Comparison of ENCODE assay signal across 1 cellular context in genomic region chr3:168095611-168096209, GRCh38.
TF ChIP-seq lines count a peak whose summit lies in the region.

Gene GOLIM4, minus strand, starts transcription at chr3:168095924. Its CDS starts 639 bp downstream, at chr3:168095285.

TF ChIP-seq in HepG2, 621 proteins besides CTCF, POLR2A, EP300 and RAD21 (continued from another document and continues in another):
- TF ChIP-seq MLXIP (CRISPR knock-in tag; IDR thresholded peaks at IDR 0.05; ENCODE audit: borderline replicate concordance) (peak; percentile 28; the same call in 1 of the 2 replicates), ZSCAN5A (CRISPR knock-in tag; IDR thresholded peaks at IDR 0.05; ENCODE audit: borderline replicate concordance) (peak; percentile 84; the same call in 1 of the 2 replicates), STAT5B (CRISPR knock-in tag; IDR thresholded peaks at IDR 0.05) (no peak), THAP11 (CRISPR knock-in tag; IDR thresholded peaks at IDR 0.05) (peak; percentile 71; the same call in 1 of the 2 replicates), GZF1 (CRISPR knock-in tag; IDR thresholded peaks at IDR 0.05) (peak; percentile 81; the same call in 1 of the 2 replicates), IRX3 (CRISPR knock-in tag; IDR thresholded peaks at IDR 0.05; ENCODE audit: borderline replicate concordance, low read depth) (peak; percentile 79; the same call in 1 of the 2 replicates), ZNF362 (CRISPR knock-in tag; IDR thresholded peaks at IDR 0.05; ENCODE audit: borderline replicate concordance) (no peak; the same call in 1 of the 2 replicates), PHB2 (IDR thresholded peaks at IDR 0.05; ENCODE audit: partially characterized antibody) (no peak), ZBTB20 (CRISPR knock-in tag; IDR thresholded peaks at IDR 0.05; ENCODE audit: borderline replicate concordance, low read depth) (peak; percentile 92), ZNF180 (CRISPR knock-in tag; IDR thresholded peaks at IDR 0.05; ENCODE audit: borderline replicate concordance, low read depth) (no peak), TFE3 (CRISPR knock-in tag; IDR thresholded peaks at IDR 0.05) (0 out of 2 replicates have a peak, but pooled peaks have one; percentile 52), MAX (IDR thresholded peaks at IDR 0.05) (peak; percentile 100), NFE2 (CRISPR knock-in tag; IDR thresholded peaks at IDR 0.05) (no peak), PHF5A (CRISPR knock-in tag; IDR thresholded peaks at IDR 0.05; ENCODE audit: low read depth, unreplicated experiment) (no peak), TFAP4 (IDR thresholded peaks at IDR 0.05; ENCODE audit: borderline replicate concordance, low read depth) (peak; percentile 35; the same call in 1 of the 2 replicates), ZNF691 (CRISPR knock-in tag; IDR thresholded peaks at IDR 0.05; ENCODE audit: borderline replicate concordance, low read depth) (no peak), NFE2L2 (IDR thresholded peaks at IDR 0.05; ENCODE audit: low read length) (no peak), CERS6 (CRISPR knock-in tag; IDR thresholded peaks at IDR 0.05) (no peak), ZNF367 (CRISPR knock-in tag; IDR thresholded peaks at IDR 0.05; ENCODE audit: borderline replicate concordance) (0 out of 2 replicates have a peak, but pooled peaks have one; percentile 25), MTF2 (CRISPR knock-in tag; IDR thresholded peaks at IDR 0.05; ENCODE audit: borderline replicate concordance) (peak; percentile 92; the same call in 1 of the 2 replicates), ZMAT3 (CRISPR knock-in tag; conservative IDR thresholded peaks at IDR 0.05) (peak; percentile 68; the same call in 1 of the 2 replicates), ELF1 (CRISPR knock-in tag; IDR thresholded peaks at IDR 0.05) (peak; percentile 79), ZNF326 (CRISPR knock-in tag; IDR thresholded peaks at IDR 0.05; ENCODE audit: borderline replicate concordance) (no peak), ETV6 (CRISPR knock-in tag; conservative IDR thresholded peaks at IDR 0.05) (no peak), STAG1 (CRISPR knock-in tag; IDR thresholded peaks at IDR 0.05) (no peak), ESRRA (CRISPR knock-in tag; IDR thresholded peaks at IDR 0.05; ENCODE audit: low read depth) (no peak), MLLT10 (CRISPR knock-in tag; IDR thresholded peaks at IDR 0.05) (no peak), PAXIP1 (CRISPR knock-in tag; conservative IDR thresholded peaks at IDR 0.05) (peak; percentile 63), ZSCAN22 (CRISPR knock-in tag; IDR thresholded peaks at IDR 0.05) (no peak), ZNF432 (CRISPR knock-in tag; IDR thresholded peaks at IDR 0.05; ENCODE audit: borderline replicate concordance) (no peak), ZNF75D (CRISPR knock-in tag; IDR thresholded peaks at IDR 0.05; ENCODE audit: borderline replicate concordance) (no peak), CBX1 (IDR thresholded peaks at IDR 0.05; ENCODE audit: low read depth) (peak; percentile 50), MTF1 (CRISPR knock-in tag; IDR thresholded peaks at IDR 0.05) (no peak), ZFP36L1 (CRISPR knock-in tag; IDR thresholded peaks at IDR 0.05) (peak; percentile 80), MXD1 (CRISPR knock-in tag; IDR thresholded peaks at IDR 0.05) (peak; percentile 98), SIX4 (CRISPR knock-in tag; IDR thresholded peaks at IDR 0.05) (no peak), ATF6 (CRISPR knock-in tag; conservative IDR thresholded peaks at IDR 0.05) (no peak; the same call in 1 of the 2 replicates), ISX (CRISPR knock-in tag; conservative IDR thresholded peaks at IDR 0.05) (0 out of 2 replicates have a peak, but pooled peaks have one; percentile 33), ZNF430 (CRISPR knock-in tag; IDR thresholded peaks at IDR 0.05) (peak; percentile 75; the same call in 1 of the 2 replicates), ZNF567 (CRISPR knock-in tag; IDR thresholded peaks at IDR 0.05; ENCODE audit: borderline replicate concordance) (no peak), CBX2 (IDR thresholded peaks at IDR 0.05; ENCODE audit: low read depth, low read length) (no peak), CBX2 (CRISPR knock-in tag; IDR thresholded peaks at IDR 0.05; ENCODE audit: low read depth) (no peak), REXO4 (CRISPR knock-in tag; IDR thresholded peaks at IDR 0.05; ENCODE audit: borderline replicate concordance) (no peak), ZSCAN30 (CRISPR knock-in tag; IDR thresholded peaks at IDR 0.05) (no peak), SOX6 (IDR thresholded peaks at IDR 0.05) (no peak), SOX6 (CRISPR knock-in tag; IDR thresholded peaks at IDR 0.05) (no peak; the same call in 1 of the 2 replicates), ZNF580 (CRISPR knock-in tag; IDR thresholded peaks at IDR 0.05; ENCODE audit: borderline replicate concordance, low read depth) (peak; percentile 56; the same call in 1 of the 2 replicates), TP53 (CRISPR knock-in tag; conservative IDR thresholded peaks at IDR 0.05) (0 out of 2 replicates have a peak, but pooled peaks have one; percentile 13), PRMT3 (CRISPR knock-in tag; IDR thresholded peaks at IDR 0.05; ENCODE audit: borderline replicate concordance, low read depth) (peak; percentile 68; the same call in 1 of the 2 replicates), SATB2 (CRISPR knock-in tag; IDR thresholded peaks at IDR 0.05) (no peak), ZBTB7A (CRISPR knock-in tag; IDR thresholded peaks at IDR 0.05) (no peak), NFKBIZ (CRISPR knock-in tag; IDR thresholded peaks at IDR 0.05) (no peak; the same call in 1 of the 2 replicates)
